Comparison of ENCODE assay signal across 11 cellular contexts in the genomic region with DNA sequence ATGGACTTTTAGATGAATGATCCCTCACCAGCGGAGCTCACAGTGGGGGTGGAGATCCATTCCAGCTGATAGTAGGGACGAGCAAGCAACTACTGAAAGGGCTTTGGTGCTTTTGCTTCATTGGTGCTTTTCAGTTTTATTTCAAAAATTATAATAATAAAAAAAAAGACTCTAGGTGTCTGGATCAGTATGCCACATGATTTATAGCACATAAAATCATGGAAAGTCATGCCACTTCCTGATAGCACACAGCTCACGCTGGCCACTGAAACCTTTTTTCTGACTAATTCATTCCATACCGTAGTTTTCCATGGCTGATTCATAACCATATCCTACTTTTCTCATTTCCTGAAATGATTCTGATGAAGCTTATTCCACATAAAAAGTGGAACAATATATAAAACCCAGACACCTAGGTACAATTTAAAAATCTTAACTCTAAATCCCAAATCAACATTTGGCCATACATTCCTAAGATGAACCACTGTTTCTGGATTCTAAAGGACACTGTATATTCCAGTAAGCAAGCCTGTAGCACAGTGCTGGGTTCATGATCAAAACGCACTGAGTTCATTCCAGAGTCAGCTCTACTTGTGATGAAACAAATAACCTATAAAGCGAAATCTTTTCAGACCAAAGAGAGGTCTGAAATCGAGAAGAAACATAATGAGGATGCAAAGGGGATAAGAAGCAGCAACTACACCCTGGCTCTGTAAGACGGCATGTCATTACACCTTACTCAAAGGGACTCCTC. TPM values are rescaled to one million over a fixed set of nuclear protein-coding genes. Genes with fewer than 3 reads are reported as not detected.
DNase-seq lines count a peak whose midpoint lies in the region; ATAC-seq and TF ChIP-seq lines count a peak whose summit lies in the region.
"Had no signal": no experiment of that assay in that cellular context is flagged by ENCODE, and none has a peak within 500 bp of the region (broad histone marks: within the 10 kb centered on the region; RNA-seq: fewer than 3 reads in every experiment).

No MANE protein-coding gene starts in this region.

- no peaks in the 10 kb centered on the region for H3K9me3 ChIP-seq in gastroesophageal sphincter
- no peaks in the 10 kb centered on the region for H3K9me3 ChIP-seq in tibial artery
- no peaks in the 10 kb centered on the region for H3K9me3 ChIP-seq in psoas muscle

- no peaks in the 10 kb centered on the region for H3K27me3 Mint-ChIP-seq in activated CD4-positive, alpha-beta T cell treated with anti-CD3 and anti-CD28 coated beads, Interleukin-2, amount 10 ng/mL, durations not matched to agents 24 days and 14 days
- H3K27me3 Mint-ChIP-seq in activated naive CD8-positive, alpha-beta T cell treated with anti-CD3 and anti-CD28 coated beads, Interleukin-2, amount 50 U/mL, for 24 hours, result no peaks in the 10 kb centered on the region

- H3K36me3 ChIP-seq in gastroesophageal sphincter, result no peaks in the 10 kb centered on the region
- H3K36me3 ChIP-seq in tibial artery, result no peaks in the 10 kb centered on the region
- H3K36me3 ChIP-seq in psoas muscle (ENCODE audit: insufficient read depth in 1 of 2, low read depth in 1 of 2), result no peaks in the 10 kb centered on the region

- H3K4me1 Mint-ChIP-seq in activated CD4-positive, alpha-beta T cell treated with anti-CD3 and anti-CD28 coated beads, Interleukin-2, amount 10 ng/mL, durations not matched to agents 24 days and 14 days, result peaks cover 9% of the 10 kb centered on the region
- peaks cover 33% of the 10 kb centered on the region for H3K4me1 Mint-ChIP-seq in activated naive CD8-positive, alpha-beta T cell treated with anti-CD3 and anti-CD28 coated beads, Interleukin-2, amount 50 U/mL, for 24 hours

- no peak for DNase-seq in activated CD4-positive, alpha-beta T cell treated with anti-CD3 and anti-CD28 coated beads, Interleukin-2, amount 10 ng/mL, durations not matched to agents 24 days and 14 days
- DNase-seq in activated CD4-positive, alpha-beta T cell treated with anti-CD3 and anti-CD28 coated beads, Interleukin-2, amount 50 U/mL, for 48 hours, result no peak
- no peak for DNase-seq in activated naive CD8-positive, alpha-beta T cell treated with anti-CD3 and anti-CD28 coated beads, Interleukin-2, amount 50 U/mL, for 24 hours
- DNase-seq in tibial artery, result no peak
- DNase-seq in GM13976 (ENCODE audit: low spot score), result no peak
- DNase-seq in psoas muscle, result no peak
- DNase-seq: activated CD4-positive, alpha-beta T cell treated with anti-CD3 and anti-CD28 coated beads, Interleukin-2, amount 50 U/mL, for 1 hour; stimulated activated naive CD4-positive, alpha-beta T cell treated with Interleukin-2 at 50 U/mL for 16 hours had no signal

- no peak for TF ChIP-seq EP300 in gastroesophageal sphincter (IDR thresholded peaks at IDR 0.05)

- peak overlapping the region; percentile 42 for H3K27ac Mint-ChIP-seq in activated CD4-positive, alpha-beta T cell treated with anti-CD3 and anti-CD28 coated beads, Interleukin-2, amount 10 ng/mL, durations not matched to agents 24 days and 14 days
- peak overlapping the region; percentile 63 for H3K27ac Mint-ChIP-seq in activated naive CD8-positive, alpha-beta T cell treated with anti-CD3 and anti-CD28 coated beads, Interleukin-2, amount 50 U/mL, for 24 hours

- WGBS in gastroesophageal sphincter (ENCODE audit: low coverage in 1 of 2), 2 donors, result 49 to 56% methylated on average over 8 of the region's 8 CpGs
- WGBS in psoas muscle, 3 donors, result 77 to 86% (median 85%) methylated on average over 8 of the region's 8 CpGs

- intact Hi-C loops in activated CD4-positive, alpha-beta T cell treated with anti-CD3 and anti-CD28 coated beads, Interleukin-2, amount 10 ng/mL, durations not matched to agents 24 days and 14 days (cut with micrococcal nuclease), result no loop called here
- intact Hi-C loops in tibial artery (cut with DNase I; ENCODE audit: low total_unique reads) (no loop called here), psoas muscle (cut with DNase I) (no loop called here)

- H3K4me3 ChIP-seq in gastroesophageal sphincter (no peak overlapping the region), tibial artery (peak overlapping the region; percentile 11 to 14), psoas muscle (no peak overlapping the region)
- H3K4me3 ChIP-seq: skin epidermis had no signal

- peak; percentile 53 for ATAC-seq in activated naive CD8-positive, alpha-beta T cell treated with anti-CD3 and anti-CD28 coated beads, Interleukin-2, amount 50 U/mL, for 24 hours
- ATAC-seq in gastroesophageal sphincter (no peak), psoas muscle (no peak), GM18505 (IDR thresholded peaks at IDR 0.05; ENCODE audit: unreplicated experiment) (no peak)

- no peak overlapping the region for H3K4me3 Mint-ChIP-seq in activated CD4-positive, alpha-beta T cell treated with anti-CD3 and anti-CD28 coated beads, Interleukin-2, amount 10 ng/mL, durations not matched to agents 24 days and 14 days
- no peak overlapping the region for H3K4me3 Mint-ChIP-seq in activated naive CD8-positive, alpha-beta T cell treated with anti-CD3 and anti-CD28 coated beads, Interleukin-2, amount 50 U/mL, for 24 hours

- peaks cover 22% of the 10 kb centered on the region for H3K9me3 Mint-ChIP-seq in activated CD4-positive, alpha-beta T cell treated with anti-CD3 and anti-CD28 coated beads, Interleukin-2, amount 10 ng/mL, durations not matched to agents 24 days and 14 days
- peaks cover 29% of the 10 kb centered on the region for H3K9me3 Mint-ChIP-seq in activated naive CD8-positive, alpha-beta T cell treated with anti-CD3 and anti-CD28 coated beads, Interleukin-2, amount 50 U/mL, for 24 hours

- H3K27me3 ChIP-seq in gastroesophageal sphincter (no peaks in the 10 kb centered on the region), tibial artery (no peaks in the 10 kb centered on the region), psoas muscle (ENCODE audit: insufficient read depth in 3 of 3, low read length in 2 of 3) (no peaks in the 10 kb centered on the region)

- peaks cover 4% of the 10 kb centered on the region for H3K36me3 Mint-ChIP-seq in activated CD4-positive, alpha-beta T cell treated with anti-CD3 and anti-CD28 coated beads, Interleukin-2, amount 10 ng/mL, durations not matched to agents 24 days and 14 days (ENCODE audit: low read depth)
- peaks cover 34% of the 10 kb centered on the region for H3K36me3 Mint-ChIP-seq in activated naive CD8-positive, alpha-beta T cell treated with anti-CD3 and anti-CD28 coated beads, Interleukin-2, amount 50 U/mL, for 24 hours (ENCODE audit: low read depth)

- TF ChIP-seq POLR2A in gastroesophageal sphincter (IDR thresholded peaks at IDR 0.05), result no peak
- no peak for TF ChIP-seq POLR2A in GM18505 (IDR thresholded peaks at IDR 0.05; ENCODE audit: borderline replicate concordance, extremely low read depth, insufficient read depth, insufficient read length)

- H3K27ac ChIP-seq in gastroesophageal sphincter (peak overlapping the region in 3 of 4 donors; percentile 21 to 63 (median 48)), tibial artery (peak overlapping the region; percentile 28 to 62), psoas muscle (no peak overlapping the region)

- H3K4me1 ChIP-seq in gastroesophageal sphincter, result peaks cover 2 to 21% (median 4%) of the 10 kb centered on the region in 3 donors
- peaks cover 0 to 34% (median 17%) of the 10 kb centered on the region in 4 donors for H3K4me1 ChIP-seq in tibial artery
- no peaks in the 10 kb centered on the region for H3K4me1 ChIP-seq in psoas muscle

- in situ Hi-C loops in GM13976 (cut with MboI; ENCODE audit: low sequenced_read_pairs, unreplicated experiment), result no loop called here

- TF ChIP-seq CTCF in gastroesophageal sphincter (IDR thresholded peaks at IDR 0.05), result no peak
- TF ChIP-seq CTCF in tibial artery (IDR thresholded peaks at IDR 0.05), result no peak
- no peak for TF ChIP-seq CTCF in GM13976 (IDR thresholded peaks at IDR 0.05; ENCODE audit: borderline replicate concordance, control extremely low read depth, extremely low read depth, insufficient read depth, missing control alignments)
- TF ChIP-seq CTCF in psoas muscle (IDR thresholded peaks at IDR 0.05), result no peak

RNA-seq across cellular contexts. Expression of gene KCNE1, which starts 41.4 kb away (rescaled TPM):
- total RNA-seq in activated CD4-positive, alpha-beta T cell treated with anti-CD3 and anti-CD28 coated beads, Interleukin-2, amount 10 ng/mL, durations not matched to agents 24 days and 14 days, result 0.28 TPM in 1 of 2 replicates, not detected in the other
- 1 to 10 TPM in 3 of 4 donors, under 1 TPM in 1; 0.64 to 6.4 (median 3.0) TPM for total RNA-seq in gastroesophageal sphincter
- 1 to 10 TPM in 1 of 4 donors, under 1 TPM in 1, not detected in 2; 0.40 to 1.5 TPM for total RNA-seq in psoas muscle
- under 1 TPM in 2 of 3 donors, not detected in 1; 0.26 to 0.35 TPM for polyA plus RNA-seq in psoas muscle

Comparison
In these comparisons a context has a peak if more than half of its experiments do, and no peak if none do; other contexts are left out.
1. H3K4me3 ChIP-seq: peak in tibial artery (2 of 2); none in gastroesophageal sphincter (0 of 2) and psoas muscle (single experiment).